Comparison of ENCODE assay signal across 8 cellular contexts in genomic region chr3:187986514-187986934, GRCh38.
DNase-seq lines count a peak whose midpoint lies in the region; ATAC-seq and TF ChIP-seq lines count a peak whose summit lies in the region.

No MANE protein-coding gene starts in this region.

- H3K9me3 ChIP-seq in thymus (ENCODE audit: control insufficient read depth) (no peaks in the 10 kb centered on the region), spleen (no peaks in the 10 kb centered on the region)

- no peak for ATAC-seq in GM21423 (IDR thresholded peaks at IDR 0.05; ENCODE audit: unreplicated experiment)
- no peak for ATAC-seq in HG03565 (IDR thresholded peaks at IDR 0.05; ENCODE audit: unreplicated experiment)

- no peaks in the 10 kb centered on the region for H3K27me3 ChIP-seq in thymus (ENCODE audit: control insufficient read depth, insufficient read depth)
- H3K27me3 ChIP-seq in spleen (replicated peaks in 1 of 7), result no peaks in the 10 kb centered on the region

- no peak for TF ChIP-seq POLR2A in spleen (IDR thresholded peaks at IDR 0.05)

- peak overlapping the region; percentile 43 for H3K27ac ChIP-seq in thymus (ENCODE audit: low read depth)
- peak overlapping the region in 1 of 8 donors; percentile 12 for H3K27ac ChIP-seq in spleen

- peak; percentile 81 for DNase-seq in activated effector memory CD4-positive, alpha-beta T cell treated with anti-CD3 and anti-CD28 coated beads, Interleukin-2, amount 50 U/mL, for 16 hours
- DNase-seq in activated effector memory CD4-positive, alpha-beta T cell treated with Interleukin-2 at 50 U/mL for 16 hours, result no peak
- DNase-seq in activated CD4-positive, alpha-beta T cell treated with anti-CD3 and anti-CD28 coated beads for 48 hours, result peak; percentile 66
- peak; percentile 13 for DNase-seq in foreskin melanocyte
- DNase-seq in spleen, result no peak

- H3K4me3 ChIP-seq in thymus (ENCODE audit: low read length), result no peak overlapping the region
- H3K4me3 ChIP-seq in spleen, result no peak overlapping the region

- H3K4me1 ChIP-seq in thymus (ENCODE audit: control insufficient read depth, insufficient read depth, low read length) (peaks cover 55% of the 10 kb centered on the region), spleen (peaks cover 0 to 33% (median 7%) of the 10 kb centered on the region in 6 donors)

- H3K36me3 ChIP-seq in thymus (ENCODE audit: control insufficient read depth, insufficient read depth) (peaks cover 3% of the 10 kb centered on the region), spleen (no peaks in the 10 kb centered on the region)

- intact Hi-C loops in spleen (cut with DNase I; ENCODE audit: low total_unique reads), result no loop called here

- 20% methylated on average over 5 of the region's 5 CpGs for WGBS in thymus
- WGBS in spleen, 5 donors, result 18 to 40% (median 29%) methylated on average over 5 of the region's 5 CpGs

- TF ChIP-seq CTCF in spleen (IDR thresholded peaks at IDR 0.05 in 8 of 11, conservative IDR thresholded peaks at IDR 0.05 in 3 of 11), result no peak

Comparison
In these comparisons a context has a peak if more than half of its experiments do, and no peak if none do; other contexts are left out.
1. DNase-seq: peak in activated effector memory CD4-positive, alpha-beta T cell treated with anti-CD3 and anti-CD28 coated beads, Interleukin-2, amount 50 U/mL, for 16 hours (single experiment), activated CD4-positive, alpha-beta T cell treated with anti-CD3 and anti-CD28 coated beads for 48 hours (single experiment) and foreskin melanocyte (single experiment); none in activated effector memory CD4-positive, alpha-beta T cell treated with Interleukin-2 at 50 U/mL for 16 hours (single experiment) and spleen (single experiment).